ENCODE assay signal across 1 cellular context in the genomic region with DNA sequence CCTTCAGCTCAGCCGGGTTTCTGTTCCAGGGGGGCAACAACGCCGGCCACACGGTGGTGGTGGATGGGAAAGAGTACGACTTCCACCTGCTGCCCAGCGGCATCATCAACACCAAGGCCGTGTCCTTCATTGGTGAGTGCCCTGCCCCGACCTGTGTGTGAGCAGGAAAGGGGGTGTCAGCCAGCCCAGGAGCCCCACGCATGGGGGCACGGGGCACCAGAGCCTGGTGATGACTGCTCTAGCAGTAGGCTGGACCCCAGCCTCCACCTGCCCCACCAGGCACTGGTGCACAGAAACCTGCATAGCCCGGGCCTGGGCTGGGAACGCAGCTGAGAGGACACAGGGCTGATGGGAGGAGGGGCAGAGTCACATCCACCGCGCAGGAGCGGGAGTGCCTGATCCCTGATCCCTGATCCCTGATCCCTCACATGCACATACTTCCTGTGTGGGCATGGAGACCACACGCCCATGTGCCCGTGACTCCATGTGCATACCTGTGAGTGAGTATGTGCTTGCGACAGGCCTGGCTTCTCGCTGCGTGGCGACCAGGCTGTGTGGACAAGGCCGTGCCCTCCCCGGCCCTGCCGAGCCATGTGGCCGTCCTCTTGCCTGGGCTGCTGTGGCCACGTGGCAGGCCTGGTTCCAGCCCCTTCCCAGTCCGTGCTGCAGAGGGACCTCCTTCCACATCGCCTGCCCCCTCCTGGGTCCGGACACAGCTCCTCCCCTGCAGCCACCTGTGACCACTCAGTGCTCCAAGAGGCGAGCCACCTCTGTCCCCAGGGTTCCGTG.
TF ChIP-seq lines count a peak whose summit lies in the region.

No MANE protein-coding gene starts in this region.

TF ChIP-seq in K562, 482 proteins besides CTCF, POLR2A, EP300 and RAD21:
- TF ChIP-seq CREM (IDR thresholded peaks at IDR 0.05; ENCODE audit: low read depth) (peak; percentile 2; the same call in 1 of the 2 replicates), ELF4 (CRISPR knock-in tag; IDR thresholded peaks at IDR 0.05) (no peak), POLR2G (IDR thresholded peaks at IDR 0.05; ENCODE audit: low read depth, low read length) (peak; percentile 55)
- TF ChIP-seq, protein P1, sequence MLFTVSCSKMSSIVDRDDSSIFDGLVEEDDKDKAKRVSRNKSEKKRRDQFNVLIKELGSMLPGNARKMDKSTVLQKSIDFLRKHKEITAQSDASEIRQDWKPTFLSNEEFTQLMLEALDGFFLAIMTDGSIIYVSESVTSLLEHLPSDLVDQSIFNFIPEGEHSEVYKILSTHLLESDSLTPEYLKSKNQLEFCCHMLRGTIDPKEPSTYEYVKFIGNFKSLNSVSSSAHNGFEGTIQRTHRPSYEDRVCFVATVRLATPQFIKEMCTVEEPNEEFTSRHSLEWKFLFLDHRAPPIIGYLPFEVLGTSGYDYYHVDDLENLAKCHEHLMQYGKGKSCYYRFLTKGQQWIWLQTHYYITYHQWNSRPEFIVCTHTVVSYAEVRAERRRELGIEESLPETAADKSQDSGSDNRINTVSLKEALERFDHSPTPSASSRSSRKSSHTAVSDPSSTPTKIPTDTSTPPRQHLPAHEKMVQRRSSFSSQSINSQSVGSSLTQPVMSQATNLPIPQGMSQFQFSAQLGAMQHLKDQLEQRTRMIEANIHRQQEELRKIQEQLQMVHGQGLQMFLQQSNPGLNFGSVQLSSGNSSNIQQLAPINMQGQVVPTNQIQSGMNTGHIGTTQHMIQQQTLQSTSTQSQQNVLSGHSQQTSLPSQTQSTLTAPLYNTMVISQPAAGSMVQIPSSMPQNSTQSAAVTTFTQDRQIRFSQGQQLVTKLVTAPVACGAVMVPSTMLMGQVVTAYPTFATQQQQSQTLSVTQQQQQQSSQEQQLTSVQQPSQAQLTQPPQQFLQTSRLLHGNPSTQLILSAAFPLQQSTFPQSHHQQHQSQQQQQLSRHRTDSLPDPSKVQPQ (CRISPR knock-in tag; IDR thresholded peaks at IDR 0.05; ENCODE audit: borderline replicate concordance), result no peak
